In genomic region chr9:31045810-31046209, GRCh38 we compare ENCODE assay signal across 28 cellular contexts.
"Had no signal": no experiment of that assay in that cellular context is flagged by ENCODE, and none has a peak within 500 bp of the region (broad histone marks: within the 10 kb centered on the region; RNA-seq: fewer than 3 reads in every experiment).

No MANE protein-coding gene starts in this region.

- FAIRE-seq: TTC549 had no signal

- H3K27me3 ChIP-seq: ascending aorta, brain microvascular endothelial cell, heart left ventricle, right lobe of liver, uterus had no signal

- H3K9me3 ChIP-seq: ascending aorta, right lobe of liver, thoracic aorta, uterus had no signal

- DNase-seq: activated CD4-positive, alpha-beta memory T cell treated with anti-CD3 and anti-CD28 coated beads, Interleukin-2, amount 10 ng/mL, durations not matched to agents 7 days and 5 days; activated CD4-positive, alpha-beta T cell treated with anti-CD3 and anti-CD28 coated beads, Interleukin-2, amount 10 ng/mL, durations not matched to agents 24 days and 14 days; activated CD4-positive, CD25-positive, alpha-beta regulatory T cell treated with anti-CD3 and anti-CD28 coated beads, Interleukin-2, amount 50 U/mL, for 72 hours; activated CD8-positive, alpha-beta memory T cell treated with anti-CD3 and anti-CD28 coated beads, Interleukin-2, amount 50 U/mL, for 48 hours; activated gamma-delta T cell; activated naive CD4-positive, alpha-beta T cell treated with anti-CD3 and anti-CD28 coated beads, Interleukin-2, amount 10 ng/mL, durations not matched to agents 7 days and 5 days; activated naive CD8-positive, alpha-beta T cell treated with anti-CD3 and anti-CD28 coated beads, Interleukin-2, amount 10 ng/mL, durations not matched to agents 7 days and 5 days; activated T-cell treated with anti-CD3 and anti-CD28 coated beads, Interleukin-2, amount 50 U/mL, for 24 hours; brain microvascular endothelial cell; caudate nucleus; cortex of kidney; effector memory CD8-positive, alpha-beta T cell; heart left ventricle; mammary epithelial cell; right lobe of liver; stimulated activated CD4-positive, alpha-beta T cell treated with anti-CD3 and anti-CD28 coated beads, Interleukin-12 subunit alpha, Interleukin-12 subunit beta, amount 100 ng/mL, for 4 hours; stimulated activated CD4-positive, alpha-beta T cell treated with anti-CD3 and anti-CD28 coated beads, Interleukin-4, amount 100 ng/mL, for 1 hour; stimulated activated naive CD8-positive, alpha-beta T cell treated with anti-CD3 and anti-CD28 coated beads, Interleukin-15, Interleukin-2, amounts not matched to agents 100 U/mL and 50 U/mL, for 24 hours; SW 1271; T-helper 9 cell; uterus had no signal

- H3K27ac Mint-ChIP-seq: activated CD4-positive, alpha-beta memory T cell treated with anti-CD3 and anti-CD28 coated beads, Interleukin-2, amount 10 ng/mL, durations not matched to agents 7 days and 5 days; activated CD4-positive, alpha-beta T cell treated with anti-CD3 and anti-CD28 coated beads, Interleukin-2, amount 10 ng/mL, durations not matched to agents 24 days and 14 days; activated naive CD4-positive, alpha-beta T cell treated with anti-CD3 and anti-CD28 coated beads, Interleukin-2, amount 10 ng/mL, durations not matched to agents 7 days and 5 days; activated naive CD8-positive, alpha-beta T cell treated with anti-CD3 and anti-CD28 coated beads, Interleukin-2, amount 10 ng/mL, durations not matched to agents 7 days and 5 days; activated T-cell treated with anti-CD3 and anti-CD28 coated beads, Interleukin-2, amount 50 U/mL, for 24 hours; effector memory CD8-positive, alpha-beta T cell; natural killer cell treated with Interleukin-12 subunit alpha and Interleukin-12 subunit beta and Interleukin-15 and Interleukin-18, amount 100 ng/mL, for 72 hours; progenitor cell of endocrine pancreas; T-helper 1 cell treated with Interleukin-12 subunit alpha and Interleukin-12 subunit beta and Interleukin-4 antibody, amounts not matched to agents 30 μg/mL and 1 μg/mL, for 36 hours had no signal

- H3K4me3 ChIP-seq: ascending aorta, heart left ventricle, right lobe of liver, thoracic aorta, uterus had no signal

- H3K9me3 Mint-ChIP-seq: activated CD4-positive, alpha-beta memory T cell treated with anti-CD3 and anti-CD28 coated beads, Interleukin-2, amount 10 ng/mL, durations not matched to agents 7 days and 5 days; activated CD4-positive, alpha-beta T cell treated with anti-CD3 and anti-CD28 coated beads, Interleukin-2, amount 10 ng/mL, durations not matched to agents 24 days and 14 days; activated naive CD4-positive, alpha-beta T cell treated with anti-CD3 and anti-CD28 coated beads, Interleukin-2, amount 10 ng/mL, durations not matched to agents 7 days and 5 days; activated naive CD8-positive, alpha-beta T cell treated with anti-CD3 and anti-CD28 coated beads, Interleukin-2, amount 10 ng/mL, durations not matched to agents 7 days and 5 days; activated T-cell treated with anti-CD3 and anti-CD28 coated beads, Interleukin-2, amount 50 U/mL, for 24 hours; effector memory CD8-positive, alpha-beta T cell; T-helper 1 cell treated with Interleukin-12 subunit alpha and Interleukin-12 subunit beta and Interleukin-4 antibody, amounts not matched to agents 30 μg/mL and 1 μg/mL, for 36 hours had no signal

- H3K36me3 ChIP-seq: ascending aorta, brain microvascular endothelial cell, heart left ventricle, right lobe of liver, thoracic aorta, uterus had no signal

- H3K27ac ChIP-seq: ascending aorta, brain microvascular endothelial cell, heart left ventricle, right lobe of liver, thoracic aorta, uterus had no signal

- H3K36me3 Mint-ChIP-seq: activated naive CD4-positive, alpha-beta T cell treated with anti-CD3 and anti-CD28 coated beads, Interleukin-2, amount 10 ng/mL, durations not matched to agents 7 days and 5 days; activated naive CD8-positive, alpha-beta T cell treated with anti-CD3 and anti-CD28 coated beads, Interleukin-2, amount 10 ng/mL, durations not matched to agents 7 days and 5 days; natural killer cell treated with Interleukin-12 subunit alpha and Interleukin-12 subunit beta and Interleukin-15 and Interleukin-18, amount 100 ng/mL, for 72 hours had no signal

- ATAC-seq: effector memory CD8-positive, alpha-beta T cell; heart left ventricle; left lobe of liver; natural killer cell treated with Interleukin-12 subunit alpha and Interleukin-12 subunit beta and Interleukin-15 and Interleukin-18, amount 100 ng/mL, for 72 hours; stimulated activated naive CD8-positive, alpha-beta T cell treated with anti-CD3 and anti-CD28 coated beads, Interleukin-15, Interleukin-2, amounts not matched to agents 100 U/mL and 50 U/mL, for 24 hours had no signal

- H3K27me3 Mint-ChIP-seq: activated CD4-positive, alpha-beta memory T cell treated with anti-CD3 and anti-CD28 coated beads, Interleukin-2, amount 10 ng/mL, durations not matched to agents 7 days and 5 days; activated CD4-positive, alpha-beta T cell treated with anti-CD3 and anti-CD28 coated beads, Interleukin-2, amount 10 ng/mL, durations not matched to agents 24 days and 14 days; activated naive CD4-positive, alpha-beta T cell treated with anti-CD3 and anti-CD28 coated beads, Interleukin-2, amount 10 ng/mL, durations not matched to agents 7 days and 5 days; activated naive CD8-positive, alpha-beta T cell treated with anti-CD3 and anti-CD28 coated beads, Interleukin-2, amount 10 ng/mL, durations not matched to agents 7 days and 5 days; activated T-cell treated with anti-CD3 and anti-CD28 coated beads, Interleukin-2, amount 50 U/mL, for 24 hours; effector memory CD8-positive, alpha-beta T cell; natural killer cell treated with Interleukin-12 subunit alpha and Interleukin-12 subunit beta and Interleukin-15 and Interleukin-18, amount 100 ng/mL, for 72 hours; progenitor cell of endocrine pancreas had no signal

- H3K4me1 Mint-ChIP-seq: activated CD4-positive, alpha-beta memory T cell treated with anti-CD3 and anti-CD28 coated beads, Interleukin-2, amount 10 ng/mL, durations not matched to agents 7 days and 5 days; activated CD4-positive, alpha-beta T cell treated with anti-CD3 and anti-CD28 coated beads, Interleukin-2, amount 10 ng/mL, durations not matched to agents 24 days and 14 days; activated naive CD4-positive, alpha-beta T cell treated with anti-CD3 and anti-CD28 coated beads, Interleukin-2, amount 10 ng/mL, durations not matched to agents 7 days and 5 days; activated naive CD8-positive, alpha-beta T cell treated with anti-CD3 and anti-CD28 coated beads, Interleukin-2, amount 10 ng/mL, durations not matched to agents 7 days and 5 days had no signal

- H3K4me3 Mint-ChIP-seq: activated CD4-positive, alpha-beta memory T cell treated with anti-CD3 and anti-CD28 coated beads, Interleukin-2, amount 10 ng/mL, durations not matched to agents 7 days and 5 days; activated CD4-positive, alpha-beta T cell treated with anti-CD3 and anti-CD28 coated beads, Interleukin-2, amount 10 ng/mL, durations not matched to agents 24 days and 14 days; activated naive CD4-positive, alpha-beta T cell treated with anti-CD3 and anti-CD28 coated beads, Interleukin-2, amount 10 ng/mL, durations not matched to agents 7 days and 5 days; activated naive CD8-positive, alpha-beta T cell treated with anti-CD3 and anti-CD28 coated beads, Interleukin-2, amount 10 ng/mL, durations not matched to agents 7 days and 5 days; activated T-cell treated with anti-CD3 and anti-CD28 coated beads, Interleukin-2, amount 50 U/mL, for 24 hours; effector memory CD8-positive, alpha-beta T cell; natural killer cell treated with Interleukin-12 subunit alpha and Interleukin-12 subunit beta and Interleukin-15 and Interleukin-18, amount 100 ng/mL, for 72 hours; T-helper 1 cell treated with Interleukin-12 subunit alpha and Interleukin-12 subunit beta and Interleukin-4 antibody, amounts not matched to agents 30 μg/mL and 1 μg/mL, for 36 hours had no signal

- H3K4me1 ChIP-seq: ascending aorta, heart left ventricle, right lobe of liver, uterus had no signal
